20 cellular contexts compared by ENCODE assay signal in genomic region chr11:73406131-73406530, GRCh38.
"Had no signal": no experiment of that assay in that cellular context is flagged by ENCODE, and none has a peak within 500 bp of the region (broad histone marks: within the 10 kb centered on the region; RNA-seq: fewer than 3 reads in every experiment).

No MANE protein-coding gene starts in this region.

- DNase-seq: activated CD4-positive, alpha-beta T cell treated with anti-CD3 and anti-CD28 coated beads, Interleukin-2, amount 50 U/mL, for 4 hours; activated CD4-positive, CD25-positive, alpha-beta regulatory T cell treated with anti-CD3 and anti-CD28 coated beads, Interleukin-2, amount 50 U/mL, for 72 hours; activated CD8-positive, alpha-beta memory T cell treated with anti-CD3 and anti-CD28 coated beads, Interleukin-2, amount 50 U/mL, for 4 hours; activated gamma-delta T cell; activated naive CD4-positive, alpha-beta T cell treated with anti-CD3 and anti-CD28 coated beads, Interleukin-2, amount 10 ng/mL, durations not matched to agents 7 days and 5 days; activated naive CD8-positive, alpha-beta T cell treated with anti-CD3 and anti-CD28 coated beads, Interleukin-2, amount 10 ng/mL, durations not matched to agents 7 days and 5 days; activated T-cell treated with anti-CD3 and anti-CD28 coated beads, Interleukin-2, amount 50 U/mL, for 1 hour; central memory CD4-positive, alpha-beta T cell; foreskin melanocyte; left lung; lower lobe of right lung; naive thymus-derived CD4-positive, alpha-beta T cell; right cardiac atrium; SK-N-SH; stimulated activated CD4-positive, alpha-beta T cell treated with anti-CD3 and anti-CD28 coated beads, Interleukin-2, amount 100 ng/mL, for 48 hours; stomach; SW 1271; T-helper 2 cell; tibial artery had no signal

- H3K9me3 Mint-ChIP-seq: activated naive CD4-positive, alpha-beta T cell treated with anti-CD3 and anti-CD28 coated beads, Interleukin-2, amount 10 ng/mL, durations not matched to agents 7 days and 5 days; activated naive CD8-positive, alpha-beta T cell treated with anti-CD3 and anti-CD28 coated beads, Interleukin-2, amount 10 ng/mL, durations not matched to agents 7 days and 5 days; naive thymus-derived CD4-positive, alpha-beta T cell; neural progenitor cell had no signal

- H3K27me3 Mint-ChIP-seq: activated naive CD4-positive, alpha-beta T cell treated with anti-CD3 and anti-CD28 coated beads, Interleukin-2, amount 10 ng/mL, durations not matched to agents 7 days and 5 days; activated naive CD8-positive, alpha-beta T cell treated with anti-CD3 and anti-CD28 coated beads, Interleukin-2, amount 10 ng/mL, durations not matched to agents 7 days and 5 days; naive thymus-derived CD4-positive, alpha-beta T cell had no signal

- ATAC-seq: left lung; lower lobe of right lung; naive thymus-derived CD4-positive, alpha-beta T cell; right cardiac atrium had no signal

- H3K4me1 Mint-ChIP-seq: activated naive CD4-positive, alpha-beta T cell treated with anti-CD3 and anti-CD28 coated beads, Interleukin-2, amount 10 ng/mL, durations not matched to agents 7 days and 5 days; activated naive CD8-positive, alpha-beta T cell treated with anti-CD3 and anti-CD28 coated beads, Interleukin-2, amount 10 ng/mL, durations not matched to agents 7 days and 5 days; neural progenitor cell had no signal

- H3K4me3 Mint-ChIP-seq: activated naive CD4-positive, alpha-beta T cell treated with anti-CD3 and anti-CD28 coated beads, Interleukin-2, amount 10 ng/mL, durations not matched to agents 7 days and 5 days; activated naive CD8-positive, alpha-beta T cell treated with anti-CD3 and anti-CD28 coated beads, Interleukin-2, amount 10 ng/mL, durations not matched to agents 7 days and 5 days; naive thymus-derived CD4-positive, alpha-beta T cell; neural progenitor cell had no signal

- H3K27ac Mint-ChIP-seq: activated naive CD4-positive, alpha-beta T cell treated with anti-CD3 and anti-CD28 coated beads, Interleukin-2, amount 10 ng/mL, durations not matched to agents 7 days and 5 days; activated naive CD8-positive, alpha-beta T cell treated with anti-CD3 and anti-CD28 coated beads, Interleukin-2, amount 10 ng/mL, durations not matched to agents 7 days and 5 days had no signal
